ENCODE assay signal across 28 cellular contexts in genomic region chrX:80602017-80602765, GRCh38.
"Had no signal": no experiment of that assay in that cellular context is flagged by ENCODE, and none has a peak within 500 bp of the region (broad histone marks: within the 10 kb centered on the region; RNA-seq: fewer than 3 reads in every experiment).

No MANE protein-coding gene starts in this region.

- H3K4me1 ChIP-seq: esophagus squamous epithelium, foreskin keratinocyte, gastrocnemius medialis, heart left ventricle had no signal

- H3K36me3 Mint-ChIP-seq: activated naive CD8-positive, alpha-beta T cell had no signal

- H3K9me3 Mint-ChIP-seq: activated CD4-positive, alpha-beta memory T cell treated with anti-CD3 and anti-CD28 coated beads, Interleukin-2, amount 10 ng/mL, durations not matched to agents 7 days and 5 days; activated CD4-positive, alpha-beta T cell treated with anti-CD3 and anti-CD28 coated beads, Interleukin-2, amount 10 ng/mL, durations not matched to agents 24 days and 14 days; activated T-cell treated with anti-CD3 and anti-CD28 coated beads, Interleukin-2, amount 50 U/mL, for 4 hours; activated T-helper 17 cell treated with anti-CD3 and anti-CD28 coated beads, Interleukin-2, amount 50 U/mL, for 72 hours had no signal

- H3K27ac Mint-ChIP-seq: activated CD4-positive, alpha-beta memory T cell treated with anti-CD3 and anti-CD28 coated beads, Interleukin-2, amount 10 ng/mL, durations not matched to agents 7 days and 5 days; activated CD4-positive, alpha-beta T cell treated with anti-CD3 and anti-CD28 coated beads for 36 hours; activated CD4-positive, alpha-beta T cell treated with anti-CD3 and anti-CD28 coated beads, Interleukin-2, amount 10 ng/mL, durations not matched to agents 24 days and 14 days; activated naive CD8-positive, alpha-beta T cell; activated T-helper 17 cell treated with anti-CD3 and anti-CD28 coated beads, Interleukin-2, amount 50 U/mL, for 72 hours; effector memory CD8-positive, alpha-beta T cell had no signal

- H3K4me3 Mint-ChIP-seq: activated CD4-positive, alpha-beta memory T cell treated with anti-CD3 and anti-CD28 coated beads, Interleukin-2, amount 10 ng/mL, durations not matched to agents 7 days and 5 days; activated CD4-positive, alpha-beta T cell treated with anti-CD3 and anti-CD28 coated beads for 36 hours; activated CD4-positive, alpha-beta T cell treated with anti-CD3 and anti-CD28 coated beads, Interleukin-2, amount 10 ng/mL, durations not matched to agents 24 days and 14 days; activated naive CD8-positive, alpha-beta T cell; activated T-cell treated with anti-CD3 and anti-CD28 coated beads, Interleukin-2, amount 50 U/mL, for 4 hours; activated T-helper 17 cell treated with anti-CD3 and anti-CD28 coated beads, Interleukin-2, amount 50 U/mL, for 72 hours; effector memory CD8-positive, alpha-beta T cell had no signal

- H3K9me3 ChIP-seq: esophagus squamous epithelium, gastrocnemius medialis had no signal

- H3K27me3 ChIP-seq: brain microvascular endothelial cell, esophagus squamous epithelium, foreskin keratinocyte, gastrocnemius medialis, heart left ventricle had no signal

- ATAC-seq: activated CD4-positive, alpha-beta T cell treated with anti-CD3 and anti-CD28 coated beads for 36 hours; activated T-cell treated with anti-CD3 and anti-CD28 coated beads, Interleukin-2, amount 50 U/mL, for 4 hours; activated T-helper 17 cell treated with anti-CD3 and anti-CD28 coated beads, Interleukin-2, amount 50 U/mL, for 72 hours; effector memory CD8-positive, alpha-beta T cell; foreskin keratinocyte; gastrocnemius medialis; heart left ventricle had no signal

- H3K27ac ChIP-seq: brain microvascular endothelial cell, esophagus squamous epithelium, foreskin keratinocyte, gastrocnemius medialis, heart left ventricle had no signal

- H3K4me3 ChIP-seq: esophagus squamous epithelium, gastrocnemius medialis, heart left ventricle had no signal

- H3K4me1 Mint-ChIP-seq: activated CD4-positive, alpha-beta memory T cell treated with anti-CD3 and anti-CD28 coated beads, Interleukin-2, amount 10 ng/mL, durations not matched to agents 7 days and 5 days; activated CD4-positive, alpha-beta T cell treated with anti-CD3 and anti-CD28 coated beads for 36 hours; activated CD4-positive, alpha-beta T cell treated with anti-CD3 and anti-CD28 coated beads, Interleukin-2, amount 10 ng/mL, durations not matched to agents 24 days and 14 days; activated T-helper 17 cell treated with anti-CD3 and anti-CD28 coated beads, Interleukin-2, amount 50 U/mL, for 72 hours had no signal

- DNase-seq: activated CD4-positive, alpha-beta memory T cell treated with anti-CD3 and anti-CD28 coated beads, Interleukin-2, amount 10 ng/mL, durations not matched to agents 7 days and 5 days; activated CD4-positive, alpha-beta T cell treated with anti-CD3 and anti-CD28 coated beads for 36 hours; activated CD4-positive, alpha-beta T cell treated with anti-CD3 and anti-CD28 coated beads, Interleukin-2, amount 10 ng/mL, durations not matched to agents 24 days and 14 days; activated CD4-positive, CD25-positive, alpha-beta regulatory T cell; activated CD4-positive, CD25-positive, alpha-beta regulatory T cell treated with anti-CD3 and anti-CD28 coated beads, Interleukin-2, amount 50 U/mL, for 72 hours; activated CD8-positive, alpha-beta memory T cell treated with anti-CD3 and anti-CD28 coated beads for 24 hours; activated effector memory CD4-positive, alpha-beta T cell treated with Interleukin-2 at 50 U/mL for 16 hours; activated gamma-delta T cell treated with Interleukin-2 at 50 U/mL for 16 hours; activated naive CD4-positive, alpha-beta T cell treated with anti-CD3 and anti-CD28 coated beads, Interleukin-2, amount 50 U/mL, for 16 hours; activated naive CD4-positive, alpha-beta T cell treated with Interleukin-2 at 50 U/mL for 16 hours; activated T-cell treated with anti-CD3 and anti-CD28 coated beads, Interleukin-2, amount 50 U/mL, for 4 hours; amniotic stem cell; anterior cingulate cortex; brain microvascular endothelial cell; caudate nucleus; cortex of kidney; dermis blood vessel endothelial cell; effector CD4-positive, alpha-beta T cell; effector memory CD8-positive, alpha-beta T cell; esophagus squamous epithelium; foreskin keratinocyte; gastrocnemius medialis; glutamatergic neuron; heart left ventricle; T-helper 2 cell had no signal

- H3K36me3 ChIP-seq: brain microvascular endothelial cell, esophagus squamous epithelium, gastrocnemius medialis, heart left ventricle had no signal

- FAIRE-seq: bronchial epithelial cell had no signal

- H3K27me3 Mint-ChIP-seq: activated CD4-positive, alpha-beta memory T cell treated with anti-CD3 and anti-CD28 coated beads, Interleukin-2, amount 10 ng/mL, durations not matched to agents 7 days and 5 days; activated CD4-positive, alpha-beta T cell treated with anti-CD3 and anti-CD28 coated beads, Interleukin-2, amount 10 ng/mL, durations not matched to agents 24 days and 14 days; activated T-helper 17 cell treated with anti-CD3 and anti-CD28 coated beads, Interleukin-2, amount 50 U/mL, for 72 hours had no signal
